Comparison of ENCODE assay signal across 8 cellular contexts in the genomic region with DNA sequence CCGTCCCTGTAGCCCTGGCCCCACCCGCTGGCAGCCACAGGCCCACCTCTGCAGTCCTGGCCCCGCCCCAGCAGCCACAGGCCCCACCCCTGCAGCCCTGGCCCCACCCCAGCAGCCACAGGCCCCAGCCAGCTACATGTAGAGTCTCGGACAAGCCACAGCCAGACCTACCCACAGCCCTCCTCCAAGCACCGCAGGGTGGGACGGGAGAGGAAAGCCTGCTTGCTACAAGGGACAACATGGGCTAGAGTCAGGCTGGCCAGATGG. TPM values are rescaled to one million over a fixed set of nuclear protein-coding genes. Genes with fewer than 3 reads are reported as not detected.
DNase-seq lines count a peak whose midpoint lies in the region; ATAC-seq and TF ChIP-seq lines count a peak whose summit lies in the region.

No MANE protein-coding gene starts in this region.

- H3K4me3 Mint-ChIP-seq in effector memory CD8-positive, alpha-beta T cell: no peak overlapping the region

- intact Hi-C loops in Right ventricle myocardium superior (cut with DNase I): no loop called here

- H3K36me3 ChIP-seq in right atrium auricular region (no peaks in the 10 kb centered on the region), upper lobe of left lung (peaks cover 0 to 48% (median 12%) of the 10 kb centered on the region in 4 donors)

- DNase-seq in Right ventricle myocardium superior (no peak), right atrium auricular region (ENCODE audit: low spot score) (no peak), HuH-7 (ENCODE audit: low spot score) (peak; percentile 76), upper lobe of left lung (peak; percentile 35 to 87), NCI-H510A treated with DMSO at 0.1 percent for 48 hours (lab: John Stamatoyannopoulos, UW) (no peak)
- DNase-seq in effector memory CD8-positive, alpha-beta T cell: no peak

- H3K27ac ChIP-seq in right atrium auricular region (no peak overlapping the region), upper lobe of left lung (no peak overlapping the region)

- TF ChIP-seq POLR2A in upper lobe of left lung (IDR thresholded peaks at IDR 0.05): no peak

- H3K4me1 Mint-ChIP-seq in effector memory CD8-positive, alpha-beta T cell (ENCODE audit: low read depth in 2 of 2): peaks cover 0 to 3% of the 10 kb centered on the region in 2 donors

- no peak for TF ChIP-seq CTCF in right atrium auricular region (IDR thresholded peaks at IDR 0.05)
- TF ChIP-seq CTCF in upper lobe of left lung (IDR thresholded peaks at IDR 0.05): no peak

- H3K27me3 ChIP-seq in right atrium auricular region (no peaks in the 10 kb centered on the region), upper lobe of left lung (no peaks in the 10 kb centered on the region)

- no peak overlapping the region for H3K27ac Mint-ChIP-seq in effector memory CD8-positive, alpha-beta T cell

- ATAC-seq in Right ventricle myocardium superior (ENCODE audit: poor library complexity) (peak; percentile 61), upper lobe of left lung (ENCODE audit: low FRiP score in 2 of 2) (peak in 1 of 2 donors; percentile 67), GM21576 (IDR thresholded peaks at IDR 0.05; ENCODE audit: unreplicated experiment) (no peak), HG03025 (IDR thresholded peaks at IDR 0.05; ENCODE audit: low FRiP score, unreplicated experiment) (no peak)
- peak; percentile 17 for ATAC-seq in effector memory CD8-positive, alpha-beta T cell (replicated peaks)

- peaks cover 3% of the 10 kb centered on the region for H3K36me3 Mint-ChIP-seq in effector memory CD8-positive, alpha-beta T cell (ENCODE audit: insufficient read depth)

- TF ChIP-seq EP300 in upper lobe of left lung (IDR thresholded peaks at IDR 0.05): no peak

- H3K27me3 Mint-ChIP-seq in effector memory CD8-positive, alpha-beta T cell: no peaks in the 10 kb centered on the region

- 67 to 83% methylated on average over 2 to 5 of the region's 6 CpGs for WGBS in upper lobe of left lung, 2 donors

- no peaks in the 10 kb centered on the region for H3K9me3 Mint-ChIP-seq in effector memory CD8-positive, alpha-beta T cell

- H3K4me3 ChIP-seq in right atrium auricular region (no peak overlapping the region), upper lobe of left lung (no peak overlapping the region)

- H3K4me1 ChIP-seq in right atrium auricular region: peaks cover 0 to 24% of the 10 kb centered on the region in 2 donors
- peaks cover 24 to 34% (median 26%) of the 10 kb centered on the region in 4 donors for H3K4me1 ChIP-seq in upper lobe of left lung

- H3K9me3 ChIP-seq in right atrium auricular region (no peaks in the 10 kb centered on the region), upper lobe of left lung (no peaks in the 10 kb centered on the region)

RNA-seq across cellular contexts. Expression of a gene that starts 49.5 kb away (rescaled TPM):
- 0.94 TPM for total RNA-seq in Right ventricle myocardium superior
- under 1 TPM; 0.63 to 0.94 TPM for total RNA-seq in right atrium auricular region
- total RNA-seq in upper lobe of left lung: 10 to 100 TPM in 2 of 6 donors, 1 to 10 TPM in 3, under 1 TPM in 1; 0.79 to 37.7 (median 4.2) TPM

Comparison
In these comparisons a context has a peak if more than half of its experiments do, and no peak if none do; other contexts are left out.
1. ATAC-seq: peak in Right ventricle myocardium superior (single experiment) and effector memory CD8-positive, alpha-beta T cell (single experiment); none in GM21576 (single experiment) and HG03025 (single experiment).
2. DNase-seq: peak in HuH-7 (single experiment) and upper lobe of left lung (2 of 2); none in Right ventricle myocardium superior (single experiment), right atrium auricular region (single experiment), effector memory CD8-positive, alpha-beta T cell (0 of 3) and NCI-H510A treated with DMSO at 0.1 percent for 48 hours (single experiment).